8 cellular contexts compared by ENCODE assay signal in the genomic region with DNA sequence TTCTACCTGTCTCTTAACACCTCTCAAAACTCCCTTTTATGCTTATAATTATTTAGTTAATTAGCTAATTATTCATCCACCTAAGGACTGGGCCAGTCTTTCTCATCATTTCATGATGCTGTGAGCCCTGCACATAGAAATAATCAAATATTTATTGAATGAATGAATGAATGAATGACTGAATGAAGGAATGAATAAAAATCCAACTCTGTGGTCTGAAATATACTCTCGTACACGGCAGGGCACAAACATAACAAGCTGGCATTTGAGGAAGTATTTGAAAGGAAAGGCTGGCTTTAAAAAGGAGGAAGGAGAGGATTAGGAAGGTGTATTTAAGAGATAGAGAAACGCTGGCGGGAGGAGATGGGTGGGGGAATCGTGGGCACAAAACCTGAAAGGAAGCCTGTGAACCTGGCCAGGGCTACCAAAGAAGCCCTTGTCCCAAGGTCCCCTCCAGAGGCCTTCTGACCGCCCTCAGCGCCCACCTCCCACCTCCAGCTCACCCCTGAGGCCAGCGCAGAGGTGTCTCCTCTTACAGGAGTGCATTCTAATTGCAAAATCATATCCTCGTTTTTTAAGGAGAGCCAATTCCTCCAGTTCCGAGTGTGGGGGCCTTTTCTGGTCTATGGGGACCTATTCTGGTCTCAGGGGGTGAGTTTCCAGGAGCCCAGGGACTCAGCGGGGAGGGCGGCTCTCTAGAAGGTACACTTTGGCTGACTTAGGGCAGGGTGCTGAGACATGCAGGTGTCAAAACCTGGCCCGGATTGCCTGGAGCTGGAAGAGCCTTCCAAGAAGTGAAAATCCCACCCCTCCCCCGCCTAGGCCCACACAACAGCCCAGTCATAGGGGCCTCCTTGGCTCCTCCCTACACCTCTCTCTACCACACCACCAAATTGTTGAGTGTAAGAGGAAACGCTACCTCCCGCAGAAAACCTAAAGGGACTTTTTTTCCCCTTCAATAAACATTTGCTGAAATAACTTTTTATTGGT. TPM values are rescaled to one million over a fixed set of nuclear protein-coding genes. Genes with fewer than 3 reads are reported as not detected.
DNase-seq lines count a peak whose midpoint lies in the region; ATAC-seq lines count a peak whose summit lies in the region.

No MANE protein-coding gene starts in this region.

- H3K4me1 Mint-ChIP-seq in natural killer cell treated with Interleukin-12 subunit alpha and Interleukin-12 subunit beta and Interleukin-15 and Interleukin-18, amount 100 ng/mL, for 72 hours (ENCODE audit: low read depth in 2 of 2), result peaks cover 0 to 10% of the 10 kb centered on the region in 2 donors

- ATAC-seq in GM21367 (IDR thresholded peaks at IDR 0.05; ENCODE audit: unreplicated experiment), result peak; percentile 54
- ATAC-seq in natural killer cell treated with Interleukin-12 subunit alpha and Interleukin-12 subunit beta and Interleukin-15 and Interleukin-18, amount 100 ng/mL, for 72 hours, result peak; percentile 76 to 84
- ATAC-seq in HG02571 (IDR thresholded peaks at IDR 0.05; ENCODE audit: unreplicated experiment), result no peak
- no peak for ATAC-seq in GM19324 (IDR thresholded peaks at IDR 0.05; ENCODE audit: low FRiP score, unreplicated experiment)

- no peaks in the 10 kb centered on the region for H3K9me3 Mint-ChIP-seq in natural killer cell treated with Interleukin-12 subunit alpha and Interleukin-12 subunit beta and Interleukin-15 and Interleukin-18, amount 100 ng/mL, for 72 hours

- peak overlapping the region in 1 of 2 donors; percentile 47 for H3K27ac Mint-ChIP-seq in natural killer cell treated with Interleukin-12 subunit alpha and Interleukin-12 subunit beta and Interleukin-15 and Interleukin-18, amount 100 ng/mL, for 72 hours

- DNase-seq in CD1c-positive myeloid dendritic cell (ENCODE audit: extremely low spot score) (peak; percentile 52), NCI-H2227 treated with DMSO at 0.1 percent for 48 hours (lab: John Stamatoyannopoulos, UW) (peak; percentile 47), astrocyte of the hippocampus (ENCODE audit: low read depth, low spot score) (peak; percentile 43), substantia nigra (lab: John Stamatoyannopoulos, UW) (no peak)
- DNase-seq in natural killer cell treated with Interleukin-12 subunit alpha and Interleukin-12 subunit beta and Interleukin-15 and Interleukin-18, amount 100 ng/mL, for 72 hours (ENCODE audit: low spot score), result no peak

- H3K27me3 Mint-ChIP-seq in natural killer cell treated with Interleukin-12 subunit alpha and Interleukin-12 subunit beta and Interleukin-15 and Interleukin-18, amount 100 ng/mL, for 72 hours, result peaks cover 2 to 10% of the 10 kb centered on the region in 2 donors

- no peak overlapping the region for H3K4me3 Mint-ChIP-seq in natural killer cell treated with Interleukin-12 subunit alpha and Interleukin-12 subunit beta and Interleukin-15 and Interleukin-18, amount 100 ng/mL, for 72 hours

- H3K36me3 Mint-ChIP-seq in natural killer cell treated with Interleukin-12 subunit alpha and Interleukin-12 subunit beta and Interleukin-15 and Interleukin-18, amount 100 ng/mL, for 72 hours, result no peaks in the 10 kb centered on the region

- no peak overlapping the region for H3K27ac ChIP-seq in substantia nigra (ENCODE audit: low read depth, low read length, poor library complexity, severe bottlenecking)

RNA-seq across cellular contexts. Expression of a gene that starts 8.7 kb away (rescaled TPM):
- under 1 TPM; 0.61 to 0.83 TPM for total RNA-seq in natural killer cell treated with Interleukin-12 subunit alpha and Interleukin-12 subunit beta and Interleukin-15 and Interleukin-18, amount 100 ng/mL, for 72 hours

Comparison
In these comparisons a context has a peak if more than half of its experiments do, and no peak if none do; other contexts are left out.
1. DNase-seq: peak in CD1c-positive myeloid dendritic cell (single experiment), NCI-H2227 treated with DMSO at 0.1 percent for 48 hours (single experiment) and astrocyte of the hippocampus (single experiment); none in natural killer cell treated with Interleukin-12 subunit alpha and Interleukin-12 subunit beta and Interleukin-15 and Interleukin-18, amount 100 ng/mL, for 72 hours (single experiment) and substantia nigra (0 of 49).
2. ATAC-seq: peak in GM21367 (single experiment) and natural killer cell treated with Interleukin-12 subunit alpha and Interleukin-12 subunit beta and Interleukin-15 and Interleukin-18, amount 100 ng/mL, for 72 hours (2 of 2); none in HG02571 (single experiment) and GM19324 (single experiment).